ENCODE assay signal across 28 cellular contexts in genomic region chr17:20244671-20245070, GRCh38.
"Had no signal": no experiment of that assay in that cellular context is flagged by ENCODE, and none has a peak within 500 bp of the region (broad histone marks: within the 10 kb centered on the region; RNA-seq: fewer than 3 reads in every experiment).

No MANE protein-coding gene starts in this region.

- H3K4me3 ChIP-seq: adrenal gland, gastroesophageal sphincter, neural progenitor cell, tibial nerve had no signal

- H3K4me1 ChIP-seq: gastroesophageal sphincter, neural progenitor cell, parathyroid adenoma, tibial nerve had no signal

- FAIRE-seq: colon, endometrium, keratinocyte had no signal

- H3K4me3 Mint-ChIP-seq: activated CD4-positive, alpha-beta T cell treated with anti-CD3 and anti-CD28 coated beads for 36 hours; activated naive CD8-positive, alpha-beta T cell; brain; central memory CD8-positive, alpha-beta T cell; mesothelial cell of epicardium; natural killer cell; neural progenitor cell; T-helper 2 cell treated with Interferon-gamma antibody and Interleukin-4, amounts not matched to agents 5 μg/mL and 100 μg/mL, for 36 hours had no signal

- H3K27ac Mint-ChIP-seq: activated CD4-positive, alpha-beta T cell treated with anti-CD3 and anti-CD28 coated beads for 36 hours; activated naive CD8-positive, alpha-beta T cell; mesothelial cell of epicardium; natural killer cell; neural progenitor cell; T-helper 2 cell treated with Interferon-gamma antibody and Interleukin-4, amounts not matched to agents 5 μg/mL and 100 μg/mL, for 36 hours had no signal

- H3K79me2 ChIP-seq: parathyroid adenoma had no signal

- H3K36me3 ChIP-seq: adrenal gland had no signal

- H2AFZ ChIP-seq: neural progenitor cell, parathyroid adenoma had no signal

- H3K9me3 ChIP-seq: adrenal gland had no signal

- H3K4me1 Mint-ChIP-seq: brain; central memory CD8-positive, alpha-beta T cell; mesothelial cell of epicardium had no signal

- H3K27ac ChIP-seq: adrenal gland, gastroesophageal sphincter, neural progenitor cell, parathyroid adenoma, tibial nerve had no signal

- DNase-seq: activated CD4-positive, alpha-beta T cell treated with anti-CD3 and anti-CD28 coated beads for 36 hours; activated CD4-positive, CD25-positive, alpha-beta regulatory T cell; activated effector memory CD4-positive, alpha-beta T cell treated with Interleukin-2 at 50 U/mL for 16 hours; activated naive CD4-positive, alpha-beta T cell treated with Interleukin-2 at 50 U/mL for 16 hours; activated T-cell treated with anti-CD3 and anti-CD28 coated beads for 4 hours; adrenal gland; aorta; effector CD8-positive, alpha-beta T cell; hippocampal formation; left cardiac atrium; natural killer cell; occipital lobe; right cardiac atrium; stimulated activated CD4-positive, alpha-beta T cell treated with anti-CD3 and anti-CD28 coated beads, Interleukin-2, amount 100 ng/mL, for 48 hours; stimulated activated naive CD4-positive, alpha-beta T cell treated with Interleukin-2 at 50 U/mL for 16 hours; T-helper 1 cell had no signal

- H3K27me3 Mint-ChIP-seq: activated CD4-positive, alpha-beta T cell treated with anti-CD3 and anti-CD28 coated beads for 36 hours; activated naive CD8-positive, alpha-beta T cell; brain; central memory CD8-positive, alpha-beta T cell had no signal

- ATAC-seq: activated CD4-positive, alpha-beta T cell treated with anti-CD3 and anti-CD28 coated beads for 36 hours; gastroesophageal sphincter; left cardiac atrium; natural killer cell; right cardiac atrium had no signal

- H3K4me2 ChIP-seq: neural progenitor cell had no signal

- H3K9ac ChIP-seq: neural progenitor cell, parathyroid adenoma had no signal

- H3K27me3 ChIP-seq: adrenal gland, gastroesophageal sphincter, neural progenitor cell, tibial nerve had no signal

- H3K9me3 Mint-ChIP-seq: natural killer cell; T-helper 2 cell treated with Interferon-gamma antibody and Interleukin-4, amounts not matched to agents 5 μg/mL and 100 μg/mL, for 36 hours had no signal

- H3K36me3 Mint-ChIP-seq: activated naive CD8-positive, alpha-beta T cell had no signal
